ENCODE assay signal across 18 cellular contexts in the genomic region with DNA sequence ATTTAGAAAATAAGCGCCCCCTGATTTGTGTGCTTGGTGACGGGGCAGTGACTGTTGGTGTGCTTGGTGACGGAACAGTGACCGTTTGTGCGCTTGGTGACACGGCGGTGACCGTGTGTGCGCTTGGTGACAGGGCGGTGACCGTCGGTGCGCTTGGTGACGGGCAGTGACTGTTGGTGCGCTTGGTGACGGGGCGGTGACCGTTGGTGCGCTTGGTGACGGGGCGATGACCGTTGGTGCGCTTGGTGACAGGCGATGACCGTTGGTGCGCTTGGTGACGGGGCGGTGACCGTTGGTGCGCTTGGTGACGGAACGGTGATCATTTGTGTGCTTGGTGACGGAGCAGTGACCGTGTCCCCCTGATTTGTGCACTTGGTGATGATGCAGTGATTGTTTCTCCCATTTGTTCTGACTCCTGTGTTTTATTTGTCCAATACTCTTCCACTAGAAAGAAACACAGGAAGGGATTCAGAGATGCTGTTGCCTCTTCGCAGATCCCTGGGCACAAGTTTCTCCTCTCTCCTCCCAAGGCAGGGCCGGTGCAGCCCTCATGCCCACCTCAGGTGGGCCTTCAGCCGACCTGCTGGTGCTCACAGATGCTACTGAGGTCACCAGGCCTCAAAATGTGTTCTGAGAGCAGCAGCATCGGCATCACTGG.
"Had no signal": no experiment of that assay in that cellular context is flagged by ENCODE, and none has a peak within 500 bp of the region (broad histone marks: within the 10 kb centered on the region; RNA-seq: fewer than 3 reads in every experiment).

No MANE protein-coding gene starts in this region.

- H3K27ac Mint-ChIP-seq: natural killer cell, neural progenitor cell, type B pancreatic cell had no signal

- H3K27me3 ChIP-seq: dorsolateral prefrontal cortex, hepatocyte, neural progenitor cell, thyroid gland, vagina had no signal

- H3K4me2 ChIP-seq: hepatocyte, neural progenitor cell had no signal

- FAIRE-seq: endometrium, small intestine had no signal

- H3K79me2 ChIP-seq: hepatocyte, parathyroid adenoma had no signal

- H2AFZ ChIP-seq: hepatocyte, neural progenitor cell, parathyroid adenoma had no signal

- H3K9me3 ChIP-seq: thyroid gland, vagina had no signal

- H3K27ac ChIP-seq: dorsolateral prefrontal cortex, hepatocyte, neural progenitor cell, parathyroid adenoma, thyroid gland, vagina had no signal

- H3K9ac ChIP-seq: neural progenitor cell, parathyroid adenoma had no signal

- H3K4me1 Mint-ChIP-seq: natural killer cell, neural progenitor cell had no signal

- H3K4me3 ChIP-seq: dorsolateral prefrontal cortex, hepatocyte, neural progenitor cell, thyroid gland, vagina had no signal

- H3K4me3 Mint-ChIP-seq: natural killer cell, neural progenitor cell, type B pancreatic cell had no signal

- DNase-seq: central memory CD4-positive, alpha-beta T cell; cortex of kidney; effector memory CD4-positive, alpha-beta T cell; foreskin melanocyte; left colon; natural killer cell; nucleus accumbens; small intestine; stimulated activated CD4-positive, alpha-beta T cell treated with anti-CD3 and anti-CD28 coated beads, Interleukin-12 subunit alpha, Interleukin-12 subunit beta, amount 100 ng/mL, for 4 hours; stimulated activated naive CD4-positive, alpha-beta T cell; thyroid gland had no signal

- H3K9me3 Mint-ChIP-seq: natural killer cell, type B pancreatic cell had no signal

- H3K4me1 ChIP-seq: neural progenitor cell, parathyroid adenoma, vagina had no signal

- H3K27me3 Mint-ChIP-seq: type B pancreatic cell had no signal

- ATAC-seq: left colon, natural killer cell had no signal
